Comparison of ENCODE assay signal across 9 cellular contexts in genomic region chr15:85583404-85584390, GRCh38.
A peak's percentile ranks its signal among the peaks of the same experiment; 100 is the strongest.
DNase-seq lines count a peak whose midpoint lies in the region; ATAC-seq, FAIRE-seq and TF ChIP-seq lines count a peak whose summit lies in the region.
"Had no signal": no experiment of that assay in that cellular context is flagged by ENCODE, and none has a peak within 500 bp of the region (broad histone marks: within the 10 kb centered on the region; RNA-seq: fewer than 3 reads in every experiment).

No MANE protein-coding gene starts in this region.

- TF ChIP-seq CTCF in MCF 10A (IDR thresholded peaks at IDR 0.05; ENCODE audit: unreplicated experiment), result no peak

- peaks cover 6 to 16% of the 10 kb centered on the region in 2 donors for H3K36me3 ChIP-seq in mucosa of rectum (ENCODE audit: control insufficient read depth in 2 of 2, insufficient read depth in 2 of 2, low read length in 2 of 2)

- DNase-seq in DMS 273 (lab: John Stamatoyannopoulos, UW; ENCODE audit: unreplicated experiment) (peak; percentile 50), DMS 273 treated with DMSO at 0.1 percent for 48 hours (lab: John Stamatoyannopoulos, UW) (no peak), NCI-H510A treated with DMSO at 0.1 percent for 48 hours (lab: John Stamatoyannopoulos, UW) (peak; percentile 23), MCF 10A (ENCODE audit: unreplicated experiment) (peak; percentile 20), urothelium cell line (ENCODE audit: low spot score) (peak; percentile 20), SK-N-DZ (ENCODE audit: low spot score) (no peak)

- no peaks in the 10 kb centered on the region for H3K9me3 Mint-ChIP-seq in MCF 10A (ENCODE audit: unreplicated experiment)

- peak overlapping the region; percentile 66 to 85 for H3K4me3 ChIP-seq in mucosa of rectum (ENCODE audit: low read length in 2 of 2)

- H3K9ac ChIP-seq in mucosa of rectum (ENCODE audit: low read depth in 1 of 2, low read length in 2 of 2), result peak overlapping the region; percentile 76 to 81

- ATAC-seq in HG02571 (IDR thresholded peaks at IDR 0.05; ENCODE audit: unreplicated experiment), result peak; percentile 38

- H3K4me3 Mint-ChIP-seq in MCF 10A (ENCODE audit: unreplicated experiment), result peak overlapping the region; percentile 30

- peaks cover 75% of the 10 kb centered on the region for H3K36me3 Mint-ChIP-seq in MCF 10A (ENCODE audit: insufficient read depth, unreplicated experiment)

- H3K4me1 Mint-ChIP-seq in MCF 10A (ENCODE audit: insufficient read depth, unreplicated experiment), result peaks cover 57% of the 10 kb centered on the region

- H3K27me3 ChIP-seq in mucosa of rectum (ENCODE audit: control insufficient read depth in 2 of 2, insufficient read depth in 2 of 2, low read length in 2 of 2), result no peaks in the 10 kb centered on the region

- intact Hi-C loops in MCF 10A (cut with micrococcal nuclease), result no loop called here

- FAIRE-seq in urothelium cell line (lab: Jason Lieb, UNC), result no peak

- peak overlapping the region; percentile 69 for H3K27ac Mint-ChIP-seq in MCF 10A (ENCODE audit: low read depth, unreplicated experiment)

- no peaks in the 10 kb centered on the region for H3K27me3 Mint-ChIP-seq in MCF 10A (ENCODE audit: insufficient read depth, unreplicated experiment)

- CTCF ChIA-PET in MCF 10A (lab: Yijun Ruan, JAX), result no interaction called here

- peaks cover 66 to 71% of the 10 kb centered on the region in 2 donors for H3K4me1 ChIP-seq in mucosa of rectum (ENCODE audit: control insufficient read depth in 2 of 2, insufficient read depth in 2 of 2, low read length in 2 of 2)

- H3K27ac ChIP-seq in mucosa of rectum (ENCODE audit: low read depth in 2 of 2, low read length in 2 of 2), result peak overlapping the region; percentile 97
- H3K27ac ChIP-seq: 22Rv1 had no signal

- POLR2A ChIA-PET in MCF 10A (lab: Yijun Ruan, JAX), result interaction anchor here (0.9 kb wide), 1 partner anchor 9 kb away, joined by 3 read pairs; no protein-coding TSS in a partner anchor

- BruUV-seq in MCF 10A (replicated peaks; lab: Mats Ljungman, UMichigan), result no TSS peak

- no peaks in the 10 kb centered on the region for H3K9me3 ChIP-seq in mucosa of rectum (ENCODE audit: control insufficient read depth in 2 of 2, low read length in 2 of 2)

Comparison
In these comparisons a context has a peak if more than half of its experiments do, and no peak if none do; other contexts are left out.
1. DNase-seq: peak in DMS 273 (single experiment), NCI-H510A treated with DMSO at 0.1 percent for 48 hours (single experiment), MCF 10A (single experiment) and urothelium cell line (single experiment); none in DMS 273 treated with DMSO at 0.1 percent for 48 hours (single experiment) and SK-N-DZ (single experiment).